ENCODE assay signal across 1 cellular context in the genomic region with DNA sequence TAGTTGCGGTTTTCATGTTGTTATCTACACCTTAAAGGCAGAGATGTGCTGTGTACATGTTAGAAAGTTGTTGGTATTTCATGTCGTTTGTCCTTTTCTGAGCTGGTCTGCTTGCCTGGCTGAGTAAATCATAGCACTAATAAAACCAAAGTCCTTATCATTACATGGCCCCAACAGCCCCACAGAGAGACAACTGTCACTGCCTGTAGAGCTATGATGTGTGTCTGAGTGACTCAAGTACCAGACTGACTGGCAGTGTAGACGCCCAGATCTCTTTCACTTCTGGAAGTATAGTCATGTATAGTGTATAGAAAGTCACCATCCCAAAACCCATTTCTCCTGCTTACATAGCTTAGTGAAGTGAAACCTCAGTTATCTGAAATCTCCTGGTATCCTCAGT.
TF ChIP-seq lines count a peak whose summit lies in the region.

No MANE protein-coding gene starts in this region.

TF ChIP-seq in HepG2, 621 proteins besides CTCF, POLR2A, EP300 and RAD21:
- TF ChIP-seq ZNF569 (CRISPR knock-in tag; IDR thresholded peaks at IDR 0.05; ENCODE audit: borderline replicate concordance), result no peak
- no peak for TF ChIP-seq RNF2 (conservative IDR thresholded peaks at IDR 0.05; ENCODE audit: low read depth)
